Comparison of ENCODE assay signal across 8 cellular contexts in the genomic region with DNA sequence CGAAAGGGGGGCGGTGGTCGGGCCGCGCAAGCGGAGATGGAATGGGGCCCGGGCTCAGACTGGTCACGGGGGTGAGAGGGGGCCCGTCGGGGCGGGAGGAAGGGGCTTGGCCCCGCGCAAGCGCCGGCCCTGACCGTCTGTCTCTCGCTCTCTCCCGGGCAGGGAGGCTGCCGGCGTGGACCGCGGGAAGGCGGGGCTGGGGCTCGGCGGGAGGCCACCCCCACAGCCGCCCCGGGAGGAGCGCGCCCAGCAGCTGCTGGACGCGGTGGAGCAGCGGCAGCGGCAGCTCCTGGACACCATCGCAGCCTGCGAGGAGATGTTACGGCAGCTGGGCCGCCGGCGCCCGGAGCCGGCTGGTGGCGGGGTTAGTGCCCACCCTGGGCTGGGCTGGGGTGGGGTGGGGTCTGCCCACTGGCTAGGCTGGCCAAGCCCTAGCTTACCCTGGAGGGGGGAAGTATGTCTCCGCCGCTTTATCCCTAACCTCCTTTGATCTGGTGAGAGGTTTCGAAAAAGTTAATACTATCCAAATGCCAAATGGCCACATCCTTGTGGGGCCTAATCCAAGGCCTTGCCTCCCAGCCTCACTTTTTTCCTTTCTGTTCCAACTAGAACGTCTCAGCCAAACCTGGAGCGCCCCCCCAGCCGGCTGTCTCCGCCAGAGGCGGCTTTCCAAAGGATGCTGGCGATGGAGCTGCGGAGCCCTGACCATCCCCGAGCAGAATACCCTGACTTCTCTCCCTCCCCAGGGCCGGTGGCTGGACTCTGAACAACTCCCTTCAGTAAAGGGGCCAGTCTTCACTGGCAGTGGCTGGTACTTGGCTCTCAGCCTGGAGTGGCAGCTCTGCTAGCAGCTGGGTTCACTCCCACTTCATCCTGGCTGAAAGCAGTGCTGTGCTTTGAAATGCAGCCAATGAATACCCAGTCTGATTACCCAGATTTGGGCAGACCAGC. TPM values are rescaled to one million over a fixed set of nuclear protein-coding genes. Genes with fewer than 3 reads are reported as not detected.
A peak's percentile ranks its signal among the peaks of the same experiment; 100 is the strongest.
DNase-seq lines count a peak whose midpoint lies in the region; FAIRE-seq and TF ChIP-seq lines count a peak whose summit lies in the region.

No MANE protein-coding gene starts in this region.

- DNase-seq in activated T-cell treated with anti-CD3 and anti-CD28 coated beads for 48 hours (ENCODE audit: low read depth) (peak; percentile 47), H7 (peak; percentile 65), Kasumi-1 (lab: John Stamatoyannopoulos, UW) (peak; percentile 60 to 62), SW480 (ENCODE audit: low spot score) (peak; percentile 71), choroid plexus epithelial cell (ENCODE audit: low read depth) (peak; percentile 85), kidney (peak; percentile 80), small intestine (peak; percentile 66)
- DNase-seq in activated T-cell treated with anti-CD3 and anti-CD28 coated beads, Interleukin-2, amount 50 U/mL, for 48 hours, result no peak

- peaks cover 25% of the 10 kb centered on the region for H3K36me3 ChIP-seq in H7 (replicated peaks; ENCODE audit: control insufficient read depth, insufficient read depth, low read length)
- H3K36me3 ChIP-seq in kidney (ENCODE audit: control insufficient read depth in 1 of 2, insufficient read depth in 2 of 2, low read length in 2 of 2), result peaks cover 20 to 22% of the 10 kb centered on the region in 2 donors
- peaks cover 11% of the 10 kb centered on the region in 2 donors for H3K36me3 ChIP-seq in small intestine (ENCODE audit: control insufficient read depth in 2 of 2, insufficient read depth in 2 of 2, low read length in 2 of 2)

- peak overlapping the region; percentile 75 to 92 for H3K27ac ChIP-seq in kidney (ENCODE audit: low read depth in 2 of 2, low read length in 2 of 2)
- peak overlapping the region; percentile 71 to 98 for H3K27ac ChIP-seq in small intestine (ENCODE audit: low read depth in 1 of 2, low read length in 1 of 2)

- FAIRE-seq in kidney (lab: Jason Lieb, UNC) (no peak), small intestine (lab: Jason Lieb, UNC) (no peak)

- peak overlapping the region; percentile 71 to 74 for H3K9ac ChIP-seq in kidney (ENCODE audit: low read length in 2 of 2)

- H3K27me3 ChIP-seq in H7 (ENCODE audit: control insufficient read depth, insufficient read depth, low read length) (no peaks in the 10 kb centered on the region), small intestine (ENCODE audit: control insufficient read depth in 2 of 2, insufficient read depth in 2 of 2, low read length in 2 of 2) (no peaks in the 10 kb centered on the region)

- intact Hi-C loops in kidney (cut with DNase I), result no loop called here

- WGBS in small intestine, 3 donors, result 2 to 7% (median 2%) methylated on average over 41 to 54 of the region's 54 CpGs

- no peaks in the 10 kb centered on the region for H3K9me3 ChIP-seq in kidney (ENCODE audit: control insufficient read depth in 1 of 2, low read length in 2 of 2)
- H3K9me3 ChIP-seq in small intestine (ENCODE audit: control insufficient read depth, low read depth), result no peaks in the 10 kb centered on the region

- peaks cover 15 to 17% of the 10 kb centered on the region in 2 donors for H3K4me1 ChIP-seq in kidney (ENCODE audit: control insufficient read depth in 1 of 2, insufficient read depth in 1 of 2, low read depth in 1 of 2, low read length in 2 of 2)
- H3K4me1 ChIP-seq in small intestine (ENCODE audit: control insufficient read depth in 2 of 2, insufficient read depth in 1 of 2, low read depth in 1 of 2, low read length in 1 of 2), result peaks cover 2 to 5% of the 10 kb centered on the region in 2 donors

- peak; percentile 22 for TF ChIP-seq CTCF in choroid plexus epithelial cell (conservative IDR thresholded peaks at IDR 0.05; ENCODE audit: low read depth, low read length)
- TF ChIP-seq CTCF in kidney (IDR thresholded peaks at IDR 0.05; ENCODE audit: borderline replicate concordance, extremely low read depth, insufficient read depth), result no peak

- H3K4me3 ChIP-seq in H7 (ENCODE audit: insufficient read depth, low read depth, low read length) (peak overlapping the region; percentile 82), choroid plexus epithelial cell (ENCODE audit: low read depth, low read length) (peak overlapping the region; percentile 89), kidney (ENCODE audit: low read length in 2 of 2) (peak overlapping the region; percentile 76 to 92), small intestine (ENCODE audit: low read depth in 1 of 2, low read length in 2 of 2) (peak overlapping the region; percentile 76 to 86)

RNA-seq across cellular contexts. Expression of a gene that starts 0.6 kb away (rescaled TPM):
- total RNA-seq in H7 (2014; rRNA removed; shearing (Covaris generic)), result 54.3 and 61.8 TPM in 2 replicates
- 9.0 TPM for total RNA-seq in kidney
- polyA plus RNA-seq in kidney (ENCODE audit: insufficient read depth, low read depth, low replicate concordance) (11.0 TPM), small intestine (10 to 100 TPM; 14.3 to 15.7 (median 14.5) TPM)

RNA-seq across cellular contexts. Expression of a gene that starts 1.1 kb away (rescaled TPM):
- total RNA-seq in H7 (2014; rRNA removed; shearing (Covaris generic)), result 70.5 and 94.7 TPM in 2 replicates
- total RNA-seq in kidney, result 37.2 TPM
- polyA plus RNA-seq in kidney (ENCODE audit: insufficient read depth, low read depth, low replicate concordance), result 147 TPM
- polyA plus RNA-seq in small intestine, result 10 to 100 TPM; 38.4 to 44.0 (median 38.9) TPM

RNA-seq across cellular contexts. Expression of a gene that starts 15.0 kb away (rescaled TPM):
- 9.9 and 11.6 TPM in 2 replicates for total RNA-seq in H7 (2014; rRNA removed; shearing (Covaris generic))
- total RNA-seq in kidney, result 4.7 TPM
- polyA plus RNA-seq in kidney (ENCODE audit: insufficient read depth, low read depth, low replicate concordance) (4.6 TPM), small intestine (1 to 10 TPM in 1 of 3 donors, under 1 TPM in 2; 0.81 to 6.1 (median 0.89) TPM)

RNA-seq across cellular contexts. Expression of a gene that starts 43.7 kb away (rescaled TPM):
- total RNA-seq in H7 (2014; rRNA removed; shearing (Covaris generic)), result 0.15 and 0.21 TPM in 2 replicates
- 0.88 TPM for total RNA-seq in kidney
- polyA plus RNA-seq in kidney (ENCODE audit: insufficient read depth, low read depth, low replicate concordance) (not detected), small intestine (1 to 10 TPM; 1.9 to 5.4 (median 5.1) TPM)

RNA-seq across cellular contexts. Expression of a gene that starts 50.7 kb away (rescaled TPM):
- 2.7 and 2.9 TPM in 2 replicates for total RNA-seq in H7 (2014; rRNA removed; shearing (Covaris generic))
- 26.7 TPM for total RNA-seq in kidney
- polyA plus RNA-seq in kidney (ENCODE audit: insufficient read depth, low read depth, low replicate concordance), result 2.2 TPM
- 1 to 10 TPM; 1.6 to 4.3 (median 1.8) TPM for polyA plus RNA-seq in small intestine

Comparison
In these comparisons a context has a peak if more than half of its experiments do, and no peak if none do; other contexts are left out.
1. DNase-seq: peak in activated T-cell treated with anti-CD3 and anti-CD28 coated beads for 48 hours (single experiment), H7 (single experiment), Kasumi-1 (2 of 2), SW480 (single experiment), choroid plexus epithelial cell (single experiment), kidney (single experiment) and small intestine (single experiment); none in activated T-cell treated with anti-CD3 and anti-CD28 coated beads, Interleukin-2, amount 50 U/mL, for 48 hours (0 of 2).
2. Peak in every context shown above with its lines, with median percentiles within 50 percentile points of each other: H3K4me3 ChIP-seq.